ENCODE assay signal across 8 cellular contexts in the genomic region with DNA sequence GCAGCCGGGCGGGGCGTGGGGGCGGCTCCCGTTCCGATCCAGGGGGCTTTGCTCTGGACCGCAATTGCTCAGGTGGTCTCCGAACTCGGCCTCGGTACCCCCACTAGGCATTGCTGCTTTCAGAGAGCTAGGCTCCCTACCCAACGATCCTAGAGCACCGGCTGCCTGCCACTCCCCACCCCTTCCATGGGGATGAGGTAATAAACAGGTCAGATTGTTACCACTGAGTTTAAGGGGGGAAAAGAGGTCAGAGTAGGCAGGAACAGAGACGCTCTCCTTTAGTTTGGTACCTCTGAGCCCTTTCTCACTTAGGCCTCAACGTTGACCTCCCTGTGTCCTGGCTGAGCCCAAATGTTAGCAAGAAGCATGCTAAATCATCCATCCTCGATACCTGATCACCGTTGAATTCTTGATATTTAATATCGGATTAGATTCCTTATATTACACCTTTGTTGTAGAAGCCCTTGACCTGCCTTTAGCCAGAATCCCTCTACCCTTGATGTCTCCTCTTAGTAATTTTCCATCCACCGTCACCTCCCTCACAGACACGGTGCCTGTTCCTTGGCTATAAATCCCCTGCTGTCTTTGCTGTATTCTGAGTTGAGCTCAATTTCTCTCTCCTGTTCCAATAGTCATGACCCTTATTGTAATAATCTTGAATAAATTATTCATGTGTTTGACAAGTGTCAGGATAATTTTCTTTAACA. TPM values are rescaled to one million over a fixed set of nuclear protein-coding genes. Genes with fewer than 3 reads are reported as not detected.
DNase-seq lines count a peak whose midpoint lies in the region; ATAC-seq and TF ChIP-seq lines count a peak whose summit lies in the region.

No MANE protein-coding gene starts in this region.

- DNase-seq in DMS153 treated with DMSO at 0.1 percent for 48 hours (lab: John Stamatoyannopoulos, UW; ENCODE audit: unreplicated experiment) (peak; percentile 22), DMS153 (lab: John Stamatoyannopoulos, UW) (no peak), fibroblast of mammary gland (ENCODE audit: low read depth) (no peak), omental fat pad (ENCODE audit: low spot score) (no peak), T1000 (lab: John Stamatoyannopoulos, UW) (no peak)
- no peak for DNase-seq in activated effector memory CD4-positive, alpha-beta T cell treated with Interleukin-2 at 50 U/mL for 16 hours

- ATAC-seq in HG02852 (IDR thresholded peaks at IDR 0.05; ENCODE audit: unreplicated experiment) = peak; percentile 13
- ATAC-seq in SK-N-SH treated with all-trans-retinoic acid at 6 μM for 48 hours = peak; percentile 35
- peak; percentile 46 for ATAC-seq in omental fat pad (ENCODE audit: low FRiP score)

- TF ChIP-seq CTCF in fibroblast of mammary gland (conservative IDR thresholded peaks at IDR 0.05; ENCODE audit: control insufficient read depth, insufficient read depth, low read depth, low read length) (no peak), omental fat pad (IDR thresholded peaks at IDR 0.05) (no peak)

- peak overlapping the region; percentile 79 for H3K4me3 ChIP-seq in fibroblast of mammary gland (ENCODE audit: control insufficient read depth, low read depth, low read length)

TF ChIP-seq in SK-N-SH treated with all-trans-retinoic acid at 6 μM for 48 hours, 23 proteins besides CTCF, POLR2A, EP300 and RAD21:
- TF ChIP-seq SNAI2 (CRISPR knock-in tag; IDR thresholded peaks at IDR 0.05) (no peak), GLIS3 (CRISPR knock-in tag; IDR thresholded peaks at IDR 0.05) (0 out of 2 replicates have a peak, but pooled peaks have one; percentile 29)

RNA-seq across cellular contexts. Expression of a gene that starts 0.6 kb away (rescaled TPM):
- total RNA-seq in omental fat pad = 100 to 1,000 TPM; 248 to 593 (median 409) TPM
